8 cellular contexts compared by ENCODE assay signal in genomic region chr11:46346886-46347636, GRCh38. TPM values are rescaled to one million over a fixed set of nuclear protein-coding genes. Genes with fewer than 3 reads are reported as not detected.
A peak's percentile ranks its signal among the peaks of the same experiment; 100 is the strongest.
DNase-seq lines count a peak whose midpoint lies in the region; ATAC-seq and TF ChIP-seq lines count a peak whose summit lies in the region.

TSS of gene DGKZ (plus strand) at chr11:46347463. CDS start at chr11:46347660, 197 bp downstream.

- H3K27me3 ChIP-seq in body of pancreas: no peaks in the 10 kb centered on the region

- no peaks in the 10 kb centered on the region for H3K36me3 ChIP-seq in body of pancreas (replicated peaks in 1 of 2; ENCODE audit: insufficient read depth in 1 of 2, low read depth in 2 of 2)

- DNase-seq in DMS 273 (lab: John Stamatoyannopoulos, UW; ENCODE audit: unreplicated experiment) (peak; percentile 89), DMS 273 treated with DMSO at 0.1 percent for 48 hours (lab: John Stamatoyannopoulos, UW) (no peak), NCI-H128 (lab: John Stamatoyannopoulos, UW; ENCODE audit: unreplicated experiment) (peak; percentile 74), UCSD-AML1 (lab: John Stamatoyannopoulos, UW; ENCODE audit: unreplicated experiment) (peak; percentile 92), body of pancreas (peak; percentile 88 to 92 (median 91)), skeletal muscle cell (ENCODE audit: low read depth) (no peak)

- H3K4me3 ChIP-seq in body of pancreas (peak within 1 kb of the TSS; percentile 52 to 64), iPS-11a (ENCODE audit: low read depth, low read length) (peak within 1 kb of the TSS; percentile 85), skeletal muscle cell (ENCODE audit: low read depth, low read length) (peak within 1 kb of the TSS; percentile 75)

- intact Hi-C loops in body of pancreas (cut with DNase I): no loop called here

- peak; percentile 37 to 100 (median 96) for TF ChIP-seq CTCF in body of pancreas (IDR thresholded peaks at IDR 0.05)

- H3K27ac ChIP-seq in body of pancreas: peak within 1 kb of the TSS; percentile 28 to 79 (median 72)

- ATAC-seq in HG02678 (IDR thresholded peaks at IDR 0.05; ENCODE audit: unreplicated experiment) (peak; percentile 66), body of pancreas (peak; percentile 89)

- H3K4me1 ChIP-seq in body of pancreas: peaks cover 57% of the 10 kb centered on the region

- TF ChIP-seq POLR2A in body of pancreas (IDR thresholded peaks at IDR 0.05): peak in 2 of 3 donors; percentile 13 to 50

- 9 to 33% methylated on average over 16 to 59 of the region's 80 CpGs for WGBS in body of pancreas, 2 donors

- H3K9me3 ChIP-seq in body of pancreas: no peaks in the 10 kb centered on the region

RNA-seq across cellular contexts. Expression of gene DGKZ, which starts in this region (rescaled TPM):
- 10 to 100 TPM; 79.4 to 86.4 TPM for total RNA-seq in body of pancreas

Comparison
In these comparisons a context has a peak if more than half of its experiments do, and no peak if none do; other contexts are left out.
1. DNase-seq: peak in DMS 273 (single experiment), NCI-H128 (single experiment), UCSD-AML1 (single experiment) and body of pancreas (4 of 4); none in DMS 273 treated with DMSO at 0.1 percent for 48 hours (single experiment) and skeletal muscle cell (single experiment).
2. Peak in every context shown above with its lines, with median percentiles within 50 percentile points of each other: H3K4me3 ChIP-seq.